Comparison of ENCODE assay signal across 8 cellular contexts in the genomic region with DNA sequence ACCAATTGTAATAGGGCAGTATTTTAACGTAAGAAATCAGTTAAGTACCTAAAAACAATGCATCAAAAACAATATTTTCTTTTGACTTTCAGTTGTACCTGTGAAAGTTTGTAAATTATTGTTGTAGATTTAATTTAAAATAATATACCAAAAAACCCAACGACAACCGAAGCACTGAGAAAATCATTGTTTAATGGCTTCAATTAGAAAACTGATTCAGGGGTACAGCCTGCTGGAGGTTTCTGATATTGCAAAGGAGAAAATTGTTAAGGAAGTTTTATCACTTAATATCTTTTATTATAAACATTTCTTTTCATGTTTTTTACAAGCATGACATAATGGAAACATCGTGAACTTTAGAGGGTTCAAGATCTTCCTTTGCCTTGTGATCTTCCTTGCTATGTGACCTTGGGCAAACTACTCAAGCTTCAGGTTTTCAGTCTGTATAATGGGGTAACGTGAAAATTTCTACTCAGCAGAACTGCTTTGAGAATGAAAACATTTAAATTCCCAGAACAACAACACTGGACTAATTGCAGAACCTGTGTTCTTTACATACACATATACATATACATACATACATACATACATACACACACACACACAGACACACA.
DNase-seq lines count a peak whose midpoint lies in the region; ATAC-seq and TF ChIP-seq lines count a peak whose summit lies in the region.

No MANE protein-coding gene starts in this region.

- H3K27ac ChIP-seq in A673 (ENCODE audit: low read depth, low read length, poor library complexity, severe bottlenecking) = no peak overlapping the region

- H3K27me3 ChIP-seq in A673 (replicated peaks; ENCODE audit: insufficient read depth, low read depth, low read length, poor library complexity) = no peaks in the 10 kb centered on the region

- ATAC-seq in left lobe of liver (peak; percentile 42), HG02642 (IDR thresholded peaks at IDR 0.05; ENCODE audit: poor library complexity, unreplicated experiment) (no peak)

- no peak overlapping the region for H3K4me3 ChIP-seq in A673 (ENCODE audit: low read depth, low read length, poor library complexity, severe bottlenecking)
- H3K4me3 ChIP-seq in GM12875 (ENCODE audit: low read depth, low read length) = no peak overlapping the region

- TF ChIP-seq CTCF in A673 (conservative IDR thresholded peaks at IDR 0.05; ENCODE audit: low read depth, low read length) (peak; percentile 72), GM12875 (IDR thresholded peaks at IDR 0.05; ENCODE audit: borderline replicate concordance, insufficient read depth, low read depth, low read length) (peak; percentile 19; the same call in 1 of the 2 replicates)

- CTCF ChIA-PET in A673 (lab: Charles Lee) = no interaction called here

- BruUV-seq in A673 (replicated peaks; lab: Mats Ljungman, UMichigan) = no TSS peak

- POLR2A ChIA-PET in A673 (lab: Charles Lee; ENCODE audit: low non-redundant PET) = interaction anchor here (0.7 kb wide), 1 partner anchor 207 kb away, joined by 5 read pairs; no protein-coding TSS in a partner anchor

- no peaks in the 10 kb centered on the region for H3K36me3 ChIP-seq in A673 (ENCODE audit: insufficient read depth, low read length, poor library complexity, severe bottlenecking)

- H3K4me1 ChIP-seq in A673 (ENCODE audit: insufficient read depth, low read length, poor library complexity, severe bottlenecking) = peaks cover 5% of the 10 kb centered on the region

- H3K9me3 ChIP-seq in A673 (ENCODE audit: low read depth, low read length, poor library complexity, severe bottlenecking) = no peaks in the 10 kb centered on the region

- peak; percentile 43 for DNase-seq in A673 (ENCODE audit: low spot score)
- DNase-seq in amniotic epithelial cell (ENCODE audit: low read depth) = peak; percentile 34
- no peak for DNase-seq in left lobe of liver (ENCODE audit: low spot score)
- DNase-seq in ecto neural progenitor cell (ENCODE audit: low spot score) = no peak
- no peak for DNase-seq in NCI-H128 (lab: John Stamatoyannopoulos, UW; ENCODE audit: unreplicated experiment)
- no peak for DNase-seq in activated CD8-positive, alpha-beta memory T cell treated with anti-CD3 and anti-CD28 coated beads, Interleukin-2, amount 50 U/mL, for 4 hours

- intact Hi-C loops in A673 (cut with micrococcal nuclease; ENCODE audit: unreplicated experiment) = loop anchor here (10.0 kb wide), 2 partner anchors 429 to 719 kb away; no protein-coding TSS in a partner anchor

Comparison
In these comparisons a context has a peak if more than half of its experiments do, and no peak if none do; other contexts are left out.
1. DNase-seq: peak in A673 (single experiment) and amniotic epithelial cell (single experiment); none in left lobe of liver (single experiment), ecto neural progenitor cell (single experiment), NCI-H128 (single experiment) and activated CD8-positive, alpha-beta memory T cell treated with anti-CD3 and anti-CD28 coated beads, Interleukin-2, amount 50 U/mL, for 4 hours (single experiment).